Comparison of ENCODE assay signal across 27 cellular contexts in genomic region chr1:181951213-181951612, GRCh38.
"Had no signal": no experiment of that assay in that cellular context is flagged by ENCODE, and none has a peak within 500 bp of the region (broad histone marks: within the 10 kb centered on the region; RNA-seq: fewer than 3 reads in every experiment).

No MANE protein-coding gene starts in this region.

- ATAC-seq: effector memory CD8-positive, alpha-beta T cell; foreskin keratinocyte; gastroesophageal sphincter; heart left ventricle; left colon; left lobe of liver; lower lobe of right lung; mucosa of descending colon; naive thymus-derived CD8-positive, alpha-beta T cell had no signal

- H3K4me3 ChIP-seq: colonic mucosa, esophagus muscularis mucosa, gastroesophageal sphincter, heart left ventricle, hepatocyte, left ventricle myocardium inferior, lower lobe of right lung, mucosa of descending colon had no signal

- H3K36me3 ChIP-seq: colonic mucosa, esophagus muscularis mucosa, gastroesophageal sphincter, heart left ventricle, left ventricle myocardium inferior, lower lobe of right lung had no signal

- H3K4me2 ChIP-seq: hepatocyte had no signal

- H3K79me2 ChIP-seq: hepatocyte had no signal

- H3K9me3 ChIP-seq: colonic mucosa, lower lobe of right lung, mucosa of descending colon had no signal

- H3K27ac ChIP-seq: colonic mucosa, epithelial cell of prostate, esophagus muscularis mucosa, foreskin keratinocyte, gastroesophageal sphincter, heart left ventricle, hepatocyte, left ventricle myocardium inferior, lower lobe of right lung had no signal

- H3K27me3 ChIP-seq: colonic mucosa, esophagus muscularis mucosa, foreskin keratinocyte, gastroesophageal sphincter had no signal

- H3K4me1 ChIP-seq: colonic mucosa, esophagus muscularis mucosa, foreskin keratinocyte, gastroesophageal sphincter, heart left ventricle, left ventricle myocardium inferior, lower lobe of right lung had no signal

- DNase-seq: colonic mucosa; cortex of kidney; effector CD8-positive, alpha-beta T cell; effector memory CD8-positive, alpha-beta T cell; endodermal cell; erythroblast; foreskin keratinocyte; heart left ventricle; hypothalamus; immature natural killer cell; islet precursor cell; kidney; kidney glomerular epithelial cell; left colon; left ventricle myocardium inferior; lower lobe of right lung; mesenchymal stem cell; mucosa of descending colon; naive B cell; naive thymus-derived CD8-positive, alpha-beta T cell had no signal

- H2AFZ ChIP-seq: hepatocyte had no signal

- FAIRE-seq: endometrium, frontal cortex, kidney had no signal
